9 cellular contexts compared by ENCODE assay signal in the genomic region with DNA sequence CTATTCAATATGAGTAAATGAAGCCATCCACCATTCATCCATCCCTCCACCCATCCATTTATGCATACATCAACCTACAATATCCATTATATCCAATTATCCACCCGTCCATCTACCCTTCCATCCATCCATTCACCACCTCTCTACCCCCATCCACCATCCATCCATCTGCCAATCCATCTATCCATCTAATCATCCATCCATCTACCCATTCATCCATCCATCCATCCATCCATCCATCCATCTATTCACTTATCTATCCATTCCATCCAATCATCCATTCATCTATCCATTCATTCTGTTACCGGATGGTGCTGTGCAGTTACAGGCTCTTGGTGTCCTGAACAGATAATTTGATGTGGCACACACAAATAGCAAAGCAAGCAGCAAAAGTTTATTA. TPM values are rescaled to one million over a fixed set of nuclear protein-coding genes. Genes with fewer than 3 reads are reported as not detected.
"Had no signal": no experiment of that assay in that cellular context is flagged by ENCODE, and none has a peak within 500 bp of the region (broad histone marks: within the 10 kb centered on the region; RNA-seq: fewer than 3 reads in every experiment).

No MANE protein-coding gene starts in this region.

- H3K4me3 ChIP-seq: GM12878 had no signal

- DNase-seq: GDM1, GF-D8 had no signal

- FAIRE-seq: G401.6, GM12878, GM12891, GM12892, GM18507, GM19239 had no signal

- ATAC-seq: GM12878 had no signal

RNA-seq across cellular contexts. Expression of gene PAEP, which starts 10.7 kb away (rescaled TPM):
- total RNA-seq: G401, GM12878 had no signal
- polyA plus RNA-seq: GM12878 had no signal

RNA-seq across cellular contexts. Expression of gene OBP2A, which starts 26.3 kb away (rescaled TPM):
- total RNA-seq: G401, GM12878 had no signal
- polyA plus RNA-seq: GM12878 had no signal

RNA-seq across cellular contexts. Expression of gene LCN1, which starts 51.0 kb away (rescaled TPM):
- total RNA-seq: G401, GM12878 had no signal
- polyA plus RNA-seq: GM12878 had no signal
